19 cellular contexts compared by ENCODE assay signal in the genomic region with DNA sequence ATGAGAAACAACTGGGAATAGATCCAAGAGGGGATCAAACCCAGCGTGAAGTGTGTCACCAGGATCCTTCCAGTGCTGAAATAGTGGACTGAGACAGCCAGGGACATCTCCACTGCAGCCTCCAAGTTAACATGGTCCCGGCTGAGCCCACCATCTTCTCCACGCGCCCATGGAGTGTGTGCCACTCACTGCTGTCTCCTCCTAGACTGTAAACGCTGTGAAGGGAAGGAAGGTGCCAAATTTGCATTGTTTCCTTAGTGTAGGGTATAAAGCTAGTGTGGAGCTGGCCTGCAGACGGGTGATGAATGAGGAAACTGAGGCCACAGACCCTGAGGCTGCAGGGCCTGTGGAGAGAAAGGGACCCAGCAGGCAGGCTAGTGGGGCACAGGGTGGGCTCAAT.
DNase-seq lines count a peak whose midpoint lies in the region; ATAC-seq and TF ChIP-seq lines count a peak whose summit lies in the region.
"Had no signal": no experiment of that assay in that cellular context is flagged by ENCODE, and none has a peak within 500 bp of the region (broad histone marks: within the 10 kb centered on the region; RNA-seq: fewer than 3 reads in every experiment).

No MANE protein-coding gene starts in this region.

- H3K4me3 Mint-ChIP-seq in activated CD8-positive, alpha-beta memory T cell treated with anti-CD3 and anti-CD28 coated beads, Interleukin-2, amount 10 ng/mL, durations not matched to agents 7 days and 5 days, result no peak overlapping the region
- no peak overlapping the region for H3K4me3 Mint-ChIP-seq in type B pancreatic cell
- no peak overlapping the region for H3K4me3 Mint-ChIP-seq in effector memory CD8-positive, alpha-beta T cell
- H3K4me3 Mint-ChIP-seq: H9 had no signal

- H3K27ac ChIP-seq in coronary artery, result peak overlapping the region in 1 of 2 donors; percentile 58
- H3K27ac ChIP-seq in PC-3 (ENCODE audit: low read length), result no peak overlapping the region
- H3K27ac ChIP-seq: GM23248, RWPE1 had no signal

- peaks cover 4% of the 10 kb centered on the region for H3K27me3 Mint-ChIP-seq in activated CD8-positive, alpha-beta memory T cell treated with anti-CD3 and anti-CD28 coated beads, Interleukin-2, amount 10 ng/mL, durations not matched to agents 7 days and 5 days
- peaks cover 22% of the 10 kb centered on the region for H3K27me3 Mint-ChIP-seq in type B pancreatic cell
- peaks cover 21 to 62% of the 10 kb centered on the region in 2 donors for H3K27me3 Mint-ChIP-seq in effector memory CD8-positive, alpha-beta T cell

- no peak overlapping the region for H3K4me3 ChIP-seq in coronary artery
- H3K4me3 ChIP-seq in PC-3 (ENCODE audit: low read length), result no peak overlapping the region
- H3K4me3 ChIP-seq: GM23248 had no signal

- BruUV-seq in PC-3 (replicated peaks; lab: Mats Ljungman, UMichigan), result no TSS peak

- H3F3A ChIP-seq in PC-3 (ENCODE audit: low read length, unreplicated experiment), result no peaks in the 10 kb centered on the region

- H3K9me2 ChIP-seq in PC-3 (replicated peaks; ENCODE audit: low read length), result no peaks in the 10 kb centered on the region

- H3K9me3 Mint-ChIP-seq in activated CD8-positive, alpha-beta memory T cell treated with anti-CD3 and anti-CD28 coated beads, Interleukin-2, amount 10 ng/mL, durations not matched to agents 7 days and 5 days (ENCODE audit: low read depth), result no peaks in the 10 kb centered on the region
- H3K9me3 Mint-ChIP-seq in type B pancreatic cell, result no peaks in the 10 kb centered on the region
- no peaks in the 10 kb centered on the region for H3K9me3 Mint-ChIP-seq in effector memory CD8-positive, alpha-beta T cell
- H3K9me3 Mint-ChIP-seq: H9 had no signal

- CTCF ChIA-PET in activated CD8-positive, alpha-beta memory T cell treated with anti-CD3 and anti-CD28 coated beads, Interleukin-2, amount 10 ng/mL, durations not matched to agents 7 days and 5 days (lab: Charles Lee), result no interaction called here
- CTCF ChIA-PET in PC-3 (lab: Charles Lee), result no interaction called here

- intact Hi-C loops in PC-3 (cut with micrococcal nuclease), result no loop called here

- no peak overlapping the region for H3K9ac ChIP-seq in PC-3 (ENCODE audit: low read length)
- H3K9ac ChIP-seq: GM23248 had no signal

- H3K4me1 ChIP-seq in PC-3 (ENCODE audit: insufficient read depth, low read length), result no peaks in the 10 kb centered on the region

- no peaks in the 10 kb centered on the region for H3K4me1 Mint-ChIP-seq in activated CD8-positive, alpha-beta memory T cell treated with anti-CD3 and anti-CD28 coated beads, Interleukin-2, amount 10 ng/mL, durations not matched to agents 7 days and 5 days
- H3K4me1 Mint-ChIP-seq in type B pancreatic cell (ENCODE audit: unreplicated experiment), result peaks cover 9% of the 10 kb centered on the region
- no peaks in the 10 kb centered on the region for H3K4me1 Mint-ChIP-seq in effector memory CD8-positive, alpha-beta T cell (ENCODE audit: low read depth in 2 of 2)

- no peak overlapping the region for H2AFZ ChIP-seq in PC-3 (ENCODE audit: low read length)
- H2AFZ ChIP-seq: GM23248 had no signal

- no peaks in the 10 kb centered on the region for H3K36me3 Mint-ChIP-seq in activated CD8-positive, alpha-beta memory T cell treated with anti-CD3 and anti-CD28 coated beads, Interleukin-2, amount 10 ng/mL, durations not matched to agents 7 days and 5 days
- H3K36me3 Mint-ChIP-seq in type B pancreatic cell, result no peaks in the 10 kb centered on the region
- no peaks in the 10 kb centered on the region for H3K36me3 Mint-ChIP-seq in effector memory CD8-positive, alpha-beta T cell (ENCODE audit: insufficient read depth)

- peaks cover 5% of the 10 kb centered on the region; the same call in 1 of the 2 replicates for H3K27me3 ChIP-seq in PC-3 (ENCODE audit: low read length)

- POLR2A ChIA-PET in PC-3 (lab: Charles Lee; ENCODE audit: unreplicated experiment), result no interaction called here

- peak; percentile 26 for DNase-seq in activated CD8-positive, alpha-beta memory T cell treated with anti-CD3 and anti-CD28 coated beads for 24 hours
- no peak for DNase-seq in activated CD8-positive, alpha-beta memory T cell treated with anti-CD3 and anti-CD28 coated beads, Interleukin-2, amount 10 ng/mL, durations not matched to agents 7 days and 5 days
- DNase-seq in coronary artery (ENCODE audit: low spot score) (peak; percentile 40), mucosa of gallbladder (ENCODE audit: low spot score) (peak; percentile 5), type B pancreatic cell (ENCODE audit: extremely low spot score, unreplicated experiment) (peak; percentile 58), PC-3 (no peak)
- DNase-seq in effector memory CD8-positive, alpha-beta T cell, result no peak
- DNase-seq: GM23248, NCI-H1048, NCI-H1417, NCI-H1694, NCI-H2029 treated with DMSO at 0.1 percent for 48 hours, NCI-H2227 treated with DMSO at 0.1 percent for 48 hours, NCI-H510A, NCI-H69, SIG-M5 had no signal

- no peaks in the 10 kb centered on the region for H3K36me3 ChIP-seq in PC-3 (ENCODE audit: low read depth, low read length)

- ATAC-seq in activated CD8-positive, alpha-beta memory T cell treated with anti-CD3 and anti-CD28 coated beads, Interleukin-2, amount 10 ng/mL, durations not matched to agents 7 days and 5 days, result no peak
- ATAC-seq in PC-3, result no peak
- no peak for ATAC-seq in effector memory CD8-positive, alpha-beta T cell (replicated peaks)
- ATAC-seq: Panc1 had no signal

- H3K79me2 ChIP-seq in PC-3 (ENCODE audit: low read length), result no peaks in the 10 kb centered on the region

- H3K27ac Mint-ChIP-seq in activated CD8-positive, alpha-beta memory T cell treated with anti-CD3 and anti-CD28 coated beads, Interleukin-2, amount 10 ng/mL, durations not matched to agents 7 days and 5 days, result no peak overlapping the region
- no peak overlapping the region for H3K27ac Mint-ChIP-seq in type B pancreatic cell
- no peak overlapping the region for H3K27ac Mint-ChIP-seq in effector memory CD8-positive, alpha-beta T cell
- H3K27ac Mint-ChIP-seq: H9 had no signal

- TF ChIP-seq CTCF in coronary artery (IDR thresholded peaks at IDR 0.05) (no peak), type B pancreatic cell (conservative IDR thresholded peaks at IDR 0.05) (no peak), PC-3 (conservative IDR thresholded peaks at IDR 0.05; ENCODE audit: low read depth, low read length) (no peak)

- H3K9me3 ChIP-seq in PC-3 (ENCODE audit: low read length), result no peaks in the 10 kb centered on the region

- H3K4me2 ChIP-seq in PC-3 (ENCODE audit: low read length), result no peak overlapping the region

- no peaks in the 10 kb centered on the region for H4K20me1 ChIP-seq in PC-3 (ENCODE audit: low read length)

Comparison
In these comparisons a context has a peak if more than half of its experiments do, and no peak if none do; other contexts are left out.
1. DNase-seq: peak in activated CD8-positive, alpha-beta memory T cell treated with anti-CD3 and anti-CD28 coated beads for 24 hours (single experiment), coronary artery (single experiment), mucosa of gallbladder (single experiment) and type B pancreatic cell (single experiment); none in activated CD8-positive, alpha-beta memory T cell treated with anti-CD3 and anti-CD28 coated beads, Interleukin-2, amount 10 ng/mL, durations not matched to agents 7 days and 5 days (single experiment), PC-3 (single experiment) and effector memory CD8-positive, alpha-beta T cell (0 of 3).